Comparison of ENCODE assay signal across 16 cellular contexts in the genomic region with DNA sequence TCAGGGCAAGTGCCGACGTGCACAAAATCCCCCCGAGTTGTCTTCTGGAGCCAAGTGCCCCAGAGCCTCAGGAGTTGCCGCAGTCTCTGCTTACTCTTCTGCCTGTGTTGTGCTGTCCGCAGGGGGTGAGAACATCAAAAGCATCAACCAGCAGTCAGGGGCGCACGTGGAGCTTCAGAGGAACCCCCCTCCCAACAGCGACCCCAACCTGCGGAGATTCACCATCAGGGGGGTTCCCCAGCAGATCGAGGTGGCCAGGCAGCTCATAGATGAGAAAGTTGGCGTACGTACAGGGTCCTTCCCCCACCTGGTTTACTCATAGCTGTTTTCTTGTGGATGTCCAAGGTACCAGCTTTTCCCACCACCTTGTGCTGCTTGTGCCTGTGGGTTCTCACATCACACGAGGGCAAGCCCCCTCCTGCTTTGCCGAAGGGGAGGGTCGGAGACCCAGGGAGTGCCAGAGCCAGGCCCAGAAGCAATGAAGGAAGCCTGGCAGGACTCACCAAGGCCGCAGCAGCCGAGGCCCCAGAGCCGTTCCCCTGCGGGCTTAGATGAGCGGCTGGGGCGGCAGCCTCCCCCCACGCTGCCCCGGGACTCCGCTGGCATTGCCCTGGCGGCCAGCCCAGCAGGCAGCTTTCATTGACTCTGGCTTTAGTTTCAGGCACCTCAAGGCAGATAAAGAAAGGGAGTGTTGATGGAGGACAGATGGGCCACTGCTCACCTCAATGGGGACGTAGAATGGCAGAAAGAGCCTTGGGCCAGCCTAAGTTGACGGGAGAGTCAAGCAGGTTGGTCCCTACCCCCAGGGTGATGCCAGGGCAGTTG. TPM values are rescaled to one million over a fixed set of nuclear protein-coding genes. Genes with fewer than 3 reads are reported as not detected.
"Had no signal": no experiment of that assay in that cellular context is flagged by ENCODE, and none has a peak within 500 bp of the region (broad histone marks: within the 10 kb centered on the region; RNA-seq: fewer than 3 reads in every experiment).

No MANE protein-coding gene starts in this region.

- H3K4me3 Mint-ChIP-seq: activated CD8-positive, alpha-beta memory T cell treated with anti-CD3 and anti-CD28 coated beads, Interleukin-2, amount 10 ng/mL, durations not matched to agents 7 days and 5 days; activated naive CD8-positive, alpha-beta T cell; activated T-cell treated with anti-CD3 and anti-CD28 coated beads, Interleukin-2, amount 50 U/mL, for 24 hours had no signal

- H3K4me1 ChIP-seq: left lung had no signal

- H3K4me3 ChIP-seq: left lung, right lobe of liver had no signal

- H3K27me3 ChIP-seq: left lung, neutrophil, right lobe of liver had no signal

- H3K27me3 Mint-ChIP-seq: activated CD8-positive, alpha-beta memory T cell treated with anti-CD3 and anti-CD28 coated beads, Interleukin-2, amount 10 ng/mL, durations not matched to agents 7 days and 5 days; activated naive CD8-positive, alpha-beta T cell; activated T-cell treated with anti-CD3 and anti-CD28 coated beads, Interleukin-2, amount 50 U/mL, for 24 hours; progenitor cell of endocrine pancreas had no signal

- H3K27ac Mint-ChIP-seq: activated CD8-positive, alpha-beta memory T cell treated with anti-CD3 and anti-CD28 coated beads, Interleukin-2, amount 10 ng/mL, durations not matched to agents 7 days and 5 days; activated naive CD8-positive, alpha-beta T cell; activated T-cell treated with anti-CD3 and anti-CD28 coated beads, Interleukin-2, amount 50 U/mL, for 24 hours; progenitor cell of endocrine pancreas had no signal

- H3K4me1 Mint-ChIP-seq: activated CD8-positive, alpha-beta memory T cell treated with anti-CD3 and anti-CD28 coated beads, Interleukin-2, amount 10 ng/mL, durations not matched to agents 7 days and 5 days had no signal

- H3K9me3 ChIP-seq: left lung, neutrophil, right lobe of liver had no signal

- ATAC-seq: activated CD8-positive, alpha-beta memory T cell treated with anti-CD3 and anti-CD28 coated beads, Interleukin-2, amount 10 ng/mL, durations not matched to agents 7 days and 5 days; left lung; right lobe of liver had no signal

- H3K9me3 Mint-ChIP-seq: activated T-cell treated with anti-CD3 and anti-CD28 coated beads, Interleukin-2, amount 50 U/mL, for 24 hours had no signal

- DNase-seq: activated CD8-positive, alpha-beta memory T cell treated with anti-CD3 and anti-CD28 coated beads, Interleukin-2, amount 10 ng/mL, durations not matched to agents 7 days and 5 days; activated effector memory CD4-positive, alpha-beta T cell treated with Interleukin-2 at 50 U/mL for 16 hours; activated T-cell treated with anti-CD3 and anti-CD28 coated beads, Interleukin-2, amount 50 U/mL, for 24 hours; dermis blood vessel endothelial cell; glutamatergic neuron; right lobe of liver; stimulated activated CD4-positive, alpha-beta T cell treated with anti-CD3 and anti-CD28 coated beads, Interleukin-2, amount 100 ng/mL, for 24 hours; stimulated activated naive CD4-positive, alpha-beta T cell; T-helper 2 cell; trophoblast cell had no signal

- H3K27ac ChIP-seq: left lung, neutrophil, right lobe of liver had no signal

RNA-seq across cellular contexts. Expression of a gene that starts 33.7 kb away (rescaled TPM):
- total RNA-seq: cerebellum, dermis blood vessel endothelial cell, left lung, myocyte, progenitor cell of endocrine pancreas had no signal
